In genomic region chr1:148334339-148335130, GRCh38 we compare ENCODE assay signal across 1 cellular context.
TF ChIP-seq lines count a peak whose summit lies in the region.

No MANE protein-coding gene starts in this region.

TF ChIP-seq in neural cell, 6 proteins besides CTCF, POLR2A, EP300 and RAD21 (continued from another document):
- no peak for TF ChIP-seq REST (IDR thresholded peaks at IDR 0.05; ENCODE audit: borderline replicate concordance)
